8 cellular contexts compared by ENCODE assay signal in genomic region chr6:6723792-6724318, GRCh38.
DNase-seq lines count a peak whose midpoint lies in the region; ATAC-seq and TF ChIP-seq lines count a peak whose summit lies in the region.

No MANE protein-coding gene starts in this region.

- no TSS peak for BruUV-seq in IMR-90 (replicated peaks; lab: Mats Ljungman, UMichigan)
- BruUV-seq in mammary epithelial cell (replicated peaks; lab: Mats Ljungman, UMichigan) = no TSS peak

- H3K36me3 ChIP-seq in IMR-90 (ENCODE audit: control insufficient read depth, insufficient read depth, low read length) = no peaks in the 10 kb centered on the region
- H3K36me3 ChIP-seq in mammary epithelial cell (ENCODE audit: insufficient read depth, low read length) = no peaks in the 10 kb centered on the region
- no peaks in the 10 kb centered on the region for H3K36me3 ChIP-seq in lung (ENCODE audit: control insufficient read depth in 2 of 2, insufficient read depth in 2 of 2, low read length in 2 of 2)
- no peaks in the 10 kb centered on the region for H3K36me3 ChIP-seq in subcutaneous abdominal adipose tissue (ENCODE audit: control insufficient read depth in 5 of 5, insufficient read depth in 5 of 5, low read length in 5 of 5)

- no peak for TF ChIP-seq POLR2A in IMR-90 (IDR thresholded peaks at IDR 0.05; ENCODE audit: low read depth, low read length)

- H2BK120ac ChIP-seq in IMR-90 (ENCODE audit: low read depth, low read length) = no peak overlapping the region

- H3K4ac ChIP-seq in IMR-90 (ENCODE audit: low read depth, low read length) = peak overlapping the region; percentile 34; the same call in 1 of the 2 replicates

- TF ChIP-seq CTCF in IMR-90 (conservative IDR thresholded peaks at IDR 0.05; ENCODE audit: low read depth, low read length) = no peak
- no peak for TF ChIP-seq CTCF in mammary epithelial cell (conservative IDR thresholded peaks at IDR 0.05 in 1 of 2, IDR thresholded peaks at IDR 0.05 in 1 of 2; ENCODE audit: extremely low read depth in 1 of 2, insufficient read depth in 1 of 2, low read depth in 1 of 2, low read length in 2 of 2)
- TF ChIP-seq CTCF in lung (IDR thresholded peaks at IDR 0.05; ENCODE audit: control extremely low read depth, extremely low read depth) = no peak

- H4K5ac ChIP-seq in IMR-90 (ENCODE audit: low read depth, low read length) = peak overlapping the region; percentile 56; the same call in 1 of the 2 replicates

- H3K27me3 ChIP-seq in IMR-90 (ENCODE audit: control insufficient read depth, insufficient read depth, low read length) = no peaks in the 10 kb centered on the region
- H3K27me3 ChIP-seq in mammary epithelial cell (ENCODE audit: insufficient read depth, low read length) = no peaks in the 10 kb centered on the region
- H3K27me3 ChIP-seq in lung (ENCODE audit: control insufficient read depth, insufficient read depth) = no peaks in the 10 kb centered on the region
- no peaks in the 10 kb centered on the region for H3K27me3 ChIP-seq in subcutaneous abdominal adipose tissue (ENCODE audit: control insufficient read depth in 5 of 5, insufficient read depth in 4 of 5, low read length in 5 of 5)

- H3K9me3 ChIP-seq in IMR-90 (ENCODE audit: control insufficient read depth, insufficient read depth, low read length) (no peaks in the 10 kb centered on the region), mammary epithelial cell (replicated peaks; ENCODE audit: insufficient read depth, low read length) (no peaks in the 10 kb centered on the region), lung (ENCODE audit: control insufficient read depth in 2 of 2, insufficient read depth in 1 of 2, low read length in 1 of 2) (no peaks in the 10 kb centered on the region), subcutaneous abdominal adipose tissue (ENCODE audit: control insufficient read depth in 5 of 5, low read length in 5 of 5) (no peaks in the 10 kb centered on the region)

- H2AK5ac ChIP-seq in IMR-90 (ENCODE audit: low read depth, low read length) = no peak overlapping the region

- intact Hi-C loops in IMR-90 (cut with micrococcal nuclease) = loop anchor here (1.0 to 10.0 kb wide), 5 partner anchors 385 to 663 kb away; partner anchors contain the start of genes CAGE1 and RIOK1
- intact Hi-C loops in mammary epithelial cell (cut with micrococcal nuclease) = loop anchor here (1.0 to 10.0 kb wide), 6 partner anchors 47 to 891 kb away; no protein-coding TSS in a partner anchor

- no peak overlapping the region for H3K56ac ChIP-seq in IMR-90 (ENCODE audit: extremely low read depth, insufficient read depth, low read length)

- H3K79me2 ChIP-seq in mammary epithelial cell (ENCODE audit: insufficient read depth, low read length) = no peaks in the 10 kb centered on the region

- ATAC-seq in IMR-90 (ENCODE audit: low read depth) (no peak), lung (ENCODE audit: insufficient read depth, low FRiP score) (no peak), HG03039 (IDR thresholded peaks at IDR 0.05; ENCODE audit: unreplicated experiment) (no peak), GM18498 (IDR thresholded peaks at IDR 0.05; ENCODE audit: unreplicated experiment) (no peak)

- DNase-seq in IMR-90 = no peak
- DNase-seq in mammary epithelial cell = no peak
- DNase-seq in lung (ENCODE audit: low spot score) = no peak
- no peak for DNase-seq in NCI-H187 (lab: John Stamatoyannopoulos, UW)
- no peak for DNase-seq in NCI-H1048 (lab: John Stamatoyannopoulos, UW)

- H3K18ac ChIP-seq in IMR-90 (ENCODE audit: low read depth, low read length) = no peak overlapping the region

- H3K14ac ChIP-seq in IMR-90 (replicated peaks; ENCODE audit: low read depth, low read length) = no peak overlapping the region

- H4K91ac ChIP-seq in IMR-90 (ENCODE audit: insufficient read depth, low read depth, low read length) = no peak overlapping the region

- H3K27ac ChIP-seq in IMR-90 (ENCODE audit: insufficient read depth, low read length) (no peak overlapping the region; the same call in 1 of the 2 replicates), mammary epithelial cell (ENCODE audit: insufficient read depth, low read depth, low read length) (no peak overlapping the region), lung (ENCODE audit: low read depth in 1 of 2, low read length in 1 of 2) (peak overlapping the region; percentile 81 to 93), subcutaneous abdominal adipose tissue (ENCODE audit: low read depth, low read length) (peak overlapping the region; percentile 96)

- H2BK20ac ChIP-seq in IMR-90 (ENCODE audit: low read depth, low read length) = no peak overlapping the region

- H4K8ac ChIP-seq in IMR-90 (ENCODE audit: low read depth in 2 of 2, low read length in 2 of 2) = peak overlapping the region; percentile 25 to 78; a peak in 2 of 4 replicates

- peaks cover 5% of the 10 kb centered on the region for H3K4me1 ChIP-seq in IMR-90 (ENCODE audit: control insufficient read depth, insufficient read depth, low read length)
- H3K4me1 ChIP-seq in mammary epithelial cell (ENCODE audit: insufficient read depth, low read length) = peaks cover 13% of the 10 kb centered on the region
- peaks cover 0 to 14% of the 10 kb centered on the region in 2 donors for H3K4me1 ChIP-seq in lung (ENCODE audit: control insufficient read depth in 2 of 2, insufficient read depth in 2 of 2, low read length in 2 of 2)
- H3K4me1 ChIP-seq in subcutaneous abdominal adipose tissue (ENCODE audit: control insufficient read depth in 5 of 5, insufficient read depth in 5 of 5, low read length in 5 of 5) = peaks cover 10 to 36% (median 34%) of the 10 kb centered on the region in 5 donors

- POLR2A ChIA-PET in IMR-90 (lab: Charles Lee; ENCODE audit: unreplicated experiment) = no interaction called here

- H3K4me3 ChIP-seq in IMR-90 (ENCODE audit: insufficient read depth, low read depth, low read length) (no peak overlapping the region), mammary epithelial cell (replicated peaks in 1 of 3; ENCODE audit: insufficient read depth in 1 of 3, low read depth in 2 of 3, low read length in 3 of 3) (no peak overlapping the region), lung (no peak overlapping the region), subcutaneous abdominal adipose tissue (ENCODE audit: low read depth in 1 of 5, low read length in 5 of 5) (peak overlapping the region in 4 of 5 donors; percentile 45 to 64 (median 53))

- H4K20me1 ChIP-seq in IMR-90 (ENCODE audit: insufficient read depth, low read length) (no peaks in the 10 kb centered on the region), mammary epithelial cell (ENCODE audit: insufficient read depth, low read length) (no peaks in the 10 kb centered on the region)

- dilution Hi-C loops in IMR-90 (cut with HindIII; ENCODE audit: low sequenced_read_pairs, unreplicated experiment) (no loop called here), mammary epithelial cell (cut with HindIII; ENCODE audit: low sequenced_read_pairs) (loop anchor here (25.0 kb wide), 1 partner anchor 538 kb away; no protein-coding TSS in a partner anchor)

- 0 out of 2 replicates have a peak, but pooled peaks cover under 1% of the 10 kb centered on the region for H3K9me1 ChIP-seq in IMR-90 (ENCODE audit: insufficient read depth, low read length)

- H2AFZ ChIP-seq in IMR-90 (replicated peaks; ENCODE audit: low read length, poor library complexity) (peak overlapping the region; percentile 92), mammary epithelial cell (ENCODE audit: low read depth, low read length) (peak overlapping the region; percentile 92)

- H2BK5ac ChIP-seq in IMR-90 (ENCODE audit: low read depth, low read length, poor library complexity, severe bottlenecking) = no peak overlapping the region

- H3K79me1 ChIP-seq in IMR-90 (ENCODE audit: low read depth in 1 of 2, low read length in 2 of 2) = no peaks in the 10 kb centered on the region

- in situ Hi-C loops in IMR-90 (cut with MboI; ENCODE audit: low sequenced_read_pairs) (loop anchor here (5.0 kb wide), 1 partner anchor 523 kb away; no protein-coding TSS in a partner anchor), mammary epithelial cell (cut with MboI; ENCODE audit: low sequenced_read_pairs in 2 of 2) (loop anchor here in 1 of 2 donors (10.0 to 25.0 kb wide), 2 partner anchors 511 to 888 kb away; no protein-coding TSS in a partner anchor)

- TF ChIP-seq RAD21 in IMR-90 (IDR thresholded peaks at IDR 0.05; ENCODE audit: low read length) = no peak

- H2BK15ac ChIP-seq in IMR-90 (ENCODE audit: low read depth, low read length) = peak overlapping the region; percentile 35; the same call in 1 of the 3 replicates

- H3K23ac ChIP-seq in IMR-90 (ENCODE audit: low read depth, low read length) = no peak overlapping the region

- H3K4me2 ChIP-seq in IMR-90 (ENCODE audit: low read depth, low read length) (no peak overlapping the region; the same call in 1 of the 2 replicates), mammary epithelial cell (ENCODE audit: insufficient read depth, low read depth, low read length) (peak overlapping the region; percentile 84)

- H3K9ac ChIP-seq in IMR-90 (ENCODE audit: low read depth, low read length) (no peak overlapping the region), mammary epithelial cell (ENCODE audit: insufficient read depth, low read length) (no peak overlapping the region), subcutaneous abdominal adipose tissue (ENCODE audit: low read length in 5 of 5) (peak overlapping the region; percentile 48 to 73 (median 68))

- H2AK9ac ChIP-seq in IMR-90 (replicated peaks; ENCODE audit: low read depth, low read length, poor library complexity) = no peak overlapping the region

- WGBS in IMR-90 (ENCODE audit: extremely low coverage in 2 of 2, insufficient read length in 1 of 2), 2 experiments = 95% methylated on average over 4 of the region's 10 CpGs; no CpG with 5 or more reads in 1 of the 2 experiments
- 54% methylated on average over 10 of the region's 10 CpGs for WGBS in mammary epithelial cell (ENCODE audit: low coverage, missing lambda C conversion rate)
- 13 to 20% methylated on average over 10 of the region's 10 CpGs for WGBS in lung, 2 donors

- CTCF ChIA-PET in IMR-90 (lab: Yijun Ruan, JAX) (interaction anchor here (0.6 to 1.8 kb wide), 15 partner anchors 11 to 882 kb away, joined by 3 to 11 read pairs (median 4); no protein-coding TSS in a partner anchor), mammary epithelial cell (lab: Charles Lee; ENCODE audit: low non-redundant PET) (interaction anchor here (0.5 kb wide), 1 partner anchor 256 kb away, joined by 3 read pairs; no protein-coding TSS in a partner anchor)

TF ChIP-seq in IMR-90, 13 proteins besides CTCF, POLR2A, EP300 and RAD21 (continues in another document):
- TF ChIP-seq MAZ (IDR thresholded peaks at IDR 0.05; ENCODE audit: borderline replicate concordance, low read depth, low read length) = no peak
- no peak for TF ChIP-seq RFX5 (IDR thresholded peaks at IDR 0.05; ENCODE audit: low read depth, low read length)
- TF ChIP-seq ELK1 (IDR thresholded peaks at IDR 0.05; ENCODE audit: borderline replicate concordance, low read depth, low read length) = no peak

Comparison
In these comparisons a context has a peak if more than half of its experiments do, and no peak if none do; other contexts are left out.
1. H3K27ac ChIP-seq: peak in lung (2 of 2) and subcutaneous abdominal adipose tissue (single experiment); none in IMR-90 (single experiment) and mammary epithelial cell (single experiment).
2. H3K4me3 ChIP-seq: peak in subcutaneous abdominal adipose tissue (4 of 5); none in IMR-90 (single experiment), mammary epithelial cell (0 of 3) and lung (single experiment).
3. H3K9ac ChIP-seq: peak in subcutaneous abdominal adipose tissue (5 of 5); none in IMR-90 (single experiment) and mammary epithelial cell (single experiment).